Comparison of ENCODE assay signal across 8 cellular contexts in genomic region chrX:48475774-48476577, GRCh38. TPM values are rescaled to one million over a fixed set of nuclear protein-coding genes. Genes with fewer than 3 reads are reported as not detected.
DNase-seq lines count a peak whose midpoint lies in the region; ATAC-seq and TF ChIP-seq lines count a peak whose summit lies in the region.

FTSJ1 (plus strand) TSS chrX:48476199; CDS start chrX:48478048, 1,849 bp downstream.

- H3K4me3 ChIP-seq in GM12865 (ENCODE audit: low read depth, low read length) (peak within 1 kb of the TSS; percentile 93), cardiac muscle cell (peak within 1 kb of the TSS; percentile 74)

- H3K4me1 ChIP-seq in cardiac muscle cell (ENCODE audit: low read depth), result no peaks in the 10 kb centered on the region

- no peaks in the 10 kb centered on the region for H3K9me3 ChIP-seq in cardiac muscle cell (ENCODE audit: low read depth)

- ATAC-seq in HG02763 (IDR thresholded peaks at IDR 0.05; ENCODE audit: unreplicated experiment), result peak; percentile 88
- ATAC-seq in T-cell (replicated peaks in 1 of 4), result peak; percentile 93 to 96 (median 95)

- H3K36me3 Mint-ChIP-seq in T-cell, result peaks cover 16% of the 10 kb centered on the region
- H3K36me3 Mint-ChIP-seq in type B pancreatic cell, result peaks cover 14% of the 10 kb centered on the region

- 0 to 34% (median 0%) methylated on average over 60 to 75 of the region's 75 CpGs for WGBS in adipose tissue, 3 donors

- H3K27me3 Mint-ChIP-seq in T-cell, result peaks cover 0 to 12% of the 10 kb centered on the region in 2 donors
- H3K27me3 Mint-ChIP-seq in type B pancreatic cell, result peaks cover 4% of the 10 kb centered on the region

- H3K27ac ChIP-seq in adipose tissue (ENCODE audit: low read depth, low read length) (no peak within 1 kb of the TSS), cardiac muscle cell (peak within 1 kb of the TSS; percentile 21)

- TF ChIP-seq CTCF in GM12865 (IDR thresholded peaks at IDR 0.05; ENCODE audit: insufficient read depth, low read depth, low read length, missing control alignments) (no peak), cardiac muscle cell (IDR thresholded peaks at IDR 0.05; ENCODE audit: low read depth, low read length) (no peak), type B pancreatic cell (conservative IDR thresholded peaks at IDR 0.05) (no peak)

- no peaks in the 10 kb centered on the region for H3K36me3 ChIP-seq in cardiac muscle cell

- H3K4me3 Mint-ChIP-seq in T-cell, result peak within 1 kb of the TSS; percentile 86 to 94 (median 89)
- H3K4me3 Mint-ChIP-seq in type B pancreatic cell, result peak within 1 kb of the TSS; percentile 98

- CTCF ChIA-PET in T-cell (lab: Charles Lee), result no interaction called here

- POLR2A ChIA-PET in T-cell (lab: Charles Lee), result no interaction called here

- H3K4me1 Mint-ChIP-seq in T-cell (peaks cover 20 to 32% (median 25%) of the 10 kb centered on the region in 3 donors), type B pancreatic cell (ENCODE audit: unreplicated experiment) (peaks cover 11% of the 10 kb centered on the region)

- no peaks in the 10 kb centered on the region for H3K27me3 ChIP-seq in cardiac muscle cell

- H3K9me3 Mint-ChIP-seq in T-cell, result no peaks in the 10 kb centered on the region
- peaks cover 6% of the 10 kb centered on the region for H3K9me3 Mint-ChIP-seq in type B pancreatic cell

- H3K27ac Mint-ChIP-seq in T-cell, result peak within 1 kb of the TSS; percentile 87 to 93
- H3K27ac Mint-ChIP-seq in type B pancreatic cell, result peak within 1 kb of the TSS; percentile 93

- DNase-seq in GM12865 (ENCODE audit: low read depth), result peak; percentile 95
- DNase-seq in NCI-H1417 treated with DMSO at 0.1 percent for 48 hours (lab: John Stamatoyannopoulos, UW), result peak; percentile 18
- DNase-seq in T-cell, result peak; percentile 68 to 95 (median 90)
- peak; percentile 70 to 95 for DNase-seq in cardiac muscle cell (ENCODE audit: low read depth in 1 of 2, low spot score in 1 of 2)
- DNase-seq in pons (ENCODE audit: low spot score), result peak; percentile 89
- DNase-seq in type B pancreatic cell (ENCODE audit: extremely low spot score, unreplicated experiment), result peak; percentile 83

RNA-seq across cellular contexts. Expression of gene FTSJ1, which starts in this region (rescaled TPM):
- total RNA-seq in T-cell (10 to 100 TPM; 51.4 to 64.9 (median 56.8) TPM), cardiac muscle cell (34.8 and 40.5 TPM in 2 replicates), type B pancreatic cell (ENCODE audit: low replicate concordance) (35.3 and 46.4 TPM in 2 replicates)
- polyA plus RNA-seq in adipose tissue (10 to 100 TPM; 22.3 to 43.7 (median 30.7) TPM), cardiac muscle cell (36.8 and 42.4 TPM in 2 replicates)

Comparison
In these comparisons a context has a peak if more than half of its experiments do, and no peak if none do; other contexts are left out.
1. DNase-seq: peak in every context shown above with its lines; median percentile 95 in GM12865; 90 in T-cell; 89 in pons; 83 in type B pancreatic cell; 82 in cardiac muscle cell; 18 in NCI-H1417 treated with DMSO at 0.1 percent for 48 hours.